ENCODE assay signal across 1 cellular context in the genomic region with DNA sequence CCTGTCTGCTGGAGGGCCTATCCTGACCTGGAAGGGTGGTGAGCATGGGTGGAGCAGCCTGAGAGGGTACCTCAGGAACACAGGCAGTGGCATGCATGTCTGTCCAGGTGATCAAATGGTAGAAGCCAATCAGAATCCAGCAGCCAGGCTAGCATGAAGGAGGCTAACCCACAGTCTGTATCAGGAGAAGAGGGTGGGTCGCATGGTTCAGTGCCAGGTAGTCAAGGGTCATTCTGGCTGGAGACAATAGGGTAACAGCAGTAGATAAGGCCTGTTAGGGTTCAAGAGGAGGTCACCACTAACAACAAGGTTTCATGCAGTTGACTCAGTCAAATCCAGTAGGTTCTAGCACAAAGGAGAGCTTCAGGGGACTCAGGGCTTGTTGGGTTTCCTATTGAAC.
TF ChIP-seq lines count a peak whose summit lies in the region.

No MANE protein-coding gene starts in this region.

TF ChIP-seq in HepG2, 621 proteins besides CTCF, POLR2A, EP300 and RAD21:
- TF ChIP-seq RARA (CRISPR knock-in tag; IDR thresholded peaks at IDR 0.05): peak; percentile 59
- 0 out of 2 replicates have a peak, but pooled peaks have one; percentile 7 for TF ChIP-seq HNF4A (CRISPR knock-in tag; IDR thresholded peaks at IDR 0.05)
- no peak for TF ChIP-seq SOX13 (IDR thresholded peaks at IDR 0.05)
- peak in 1 of 2 experiments; percentile 60; a peak in 2 of 4 replicates for TF ChIP-seq SOX13 (CRISPR knock-in tag; conservative IDR thresholded peaks at IDR 0.05 in 1 of 2, IDR thresholded peaks at IDR 0.05 in 1 of 2)
- no peak for TF ChIP-seq E2F2 (CRISPR knock-in tag; IDR thresholded peaks at IDR 0.05; ENCODE audit: borderline replicate concordance)
- no peak for TF ChIP-seq RFXAP (CRISPR knock-in tag; IDR thresholded peaks at IDR 0.05; ENCODE audit: borderline replicate concordance)
- TF ChIP-seq PLSCR1 (CRISPR knock-in tag; IDR thresholded peaks at IDR 0.05; ENCODE audit: borderline replicate concordance): no peak
- no peak for TF ChIP-seq HOXA9 (CRISPR knock-in tag; IDR thresholded peaks at IDR 0.05; ENCODE audit: borderline replicate concordance)
- TF ChIP-seq HDAC1 (CRISPR knock-in tag; IDR thresholded peaks at IDR 0.05): no peak
- no peak for TF ChIP-seq ZNF619 (CRISPR knock-in tag; IDR thresholded peaks at IDR 0.05)
- TF ChIP-seq ZNF570 (CRISPR knock-in tag; IDR thresholded peaks at IDR 0.05; ENCODE audit: borderline replicate concordance): no peak
- TF ChIP-seq ZNF333 (CRISPR knock-in tag; IDR thresholded peaks at IDR 0.05; ENCODE audit: borderline replicate concordance): no peak
- no peak for TF ChIP-seq ZHX1 (CRISPR knock-in tag; IDR thresholded peaks at IDR 0.05; ENCODE audit: low read depth)
- no peak for TF ChIP-seq SOX6 (IDR thresholded peaks at IDR 0.05)
- peak; percentile 40; the same call in 1 of the 2 replicates for TF ChIP-seq SOX6 (CRISPR knock-in tag; IDR thresholded peaks at IDR 0.05)
- peak; percentile 34 for TF ChIP-seq RBM22 (optimal IDR thresholded peaks at IDR 0.05; ENCODE audit: low read length)
